Comparison of ENCODE assay signal across 31 cellular contexts in the genomic region with DNA sequence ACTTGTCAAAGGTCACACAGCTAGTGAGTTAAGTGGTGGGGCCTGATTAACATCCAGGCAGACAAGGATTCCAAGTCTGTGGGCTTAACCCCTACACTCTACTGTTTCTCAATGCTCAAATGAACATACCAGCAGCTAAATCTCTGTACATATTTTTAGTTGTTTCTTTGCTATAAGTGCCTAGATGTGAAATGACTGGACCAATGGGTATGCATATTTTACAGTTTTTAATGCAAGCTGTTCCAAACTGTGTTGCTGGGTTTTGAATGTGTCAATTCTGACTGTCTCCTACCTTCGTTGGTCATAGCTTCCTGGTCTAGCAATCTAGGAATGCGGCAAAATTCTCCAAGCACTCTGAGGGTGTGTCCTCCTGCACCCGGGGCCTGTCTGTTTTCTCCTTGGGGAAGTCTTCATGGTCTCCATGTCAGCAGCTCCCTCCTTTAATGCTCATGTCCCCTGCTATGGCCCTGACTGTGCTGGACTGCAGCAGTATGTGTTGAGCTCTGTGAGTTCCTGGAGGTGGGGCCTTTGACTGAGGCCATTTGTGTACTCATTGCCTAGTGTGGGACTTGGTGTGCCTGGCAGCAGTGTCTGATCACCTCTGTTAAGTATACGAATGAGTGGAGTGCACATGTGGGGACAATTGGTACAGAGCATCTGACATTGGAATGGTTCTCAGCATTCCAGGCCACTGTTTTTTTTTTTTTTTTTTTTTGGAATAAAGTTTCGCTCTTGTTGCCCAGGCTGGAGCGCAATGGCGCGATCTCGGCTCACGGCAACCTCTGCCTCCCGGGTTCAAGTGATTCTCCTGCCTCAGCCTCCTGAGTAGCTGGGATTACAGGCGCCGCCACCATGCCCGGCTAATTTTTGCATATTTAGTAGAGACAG.
"Had no signal": no experiment of that assay in that cellular context is flagged by ENCODE, and none has a peak within 500 bp of the region (broad histone marks: within the 10 kb centered on the region; RNA-seq: fewer than 3 reads in every experiment).

No MANE protein-coding gene starts in this region.

- H3K27me3 Mint-ChIP-seq: activated B cell treated with CpG ODN at 0.5 μM for 24 hours; activated CD4-positive, alpha-beta T cell treated with anti-CD3 and anti-CD28 coated beads for 36 hours; activated naive CD8-positive, alpha-beta T cell; T-cell had no signal

- H3K27ac ChIP-seq: adrenal gland, body of pancreas, heart left ventricle, left lung, lower lobe of right lung, pancreas, right atrium auricular region, spleen, testis, transverse colon, vagina had no signal

- H3K4me1 ChIP-seq: adrenal gland, body of pancreas, pancreas, right atrium auricular region, testis had no signal

- H3K36me3 ChIP-seq: adrenal gland, heart left ventricle, left lung, lower lobe of right lung, pancreas, right atrium auricular region, spleen, transverse colon, vagina had no signal

- H3K27ac Mint-ChIP-seq: activated B cell treated with CpG ODN at 0.5 μM for 24 hours; activated CD4-positive, alpha-beta T cell treated with anti-CD3 and anti-CD28 coated beads for 36 hours; activated CD8-positive, alpha-beta memory T cell treated with anti-CD3 and anti-CD28 coated beads, Interleukin-2, amount 10 ng/mL, durations not matched to agents 7 days and 5 days; activated CD8-positive, alpha-beta T cell treated with anti-CD3 and anti-CD28 coated beads, Interleukin-2, amount 10 ng/mL, durations not matched to agents 7 days and 5 days; activated naive CD8-positive, alpha-beta T cell; activated T-cell treated with anti-CD3 and anti-CD28 coated beads, Interleukin-2, amount 50 U/mL, for 72 hours; nephron progenitor cell; T-cell had no signal

- H3K9me3 ChIP-seq: adrenal gland, body of pancreas, heart left ventricle, left lung, lower lobe of right lung, pancreas, right atrium auricular region, spleen, testis, transverse colon, vagina had no signal

- H3K4me3 Mint-ChIP-seq: activated B cell treated with CpG ODN at 0.5 μM for 24 hours; activated CD4-positive, alpha-beta T cell treated with anti-CD3 and anti-CD28 coated beads for 36 hours; activated CD8-positive, alpha-beta memory T cell treated with anti-CD3 and anti-CD28 coated beads, Interleukin-2, amount 10 ng/mL, durations not matched to agents 7 days and 5 days; activated CD8-positive, alpha-beta T cell treated with anti-CD3 and anti-CD28 coated beads, Interleukin-2, amount 10 ng/mL, durations not matched to agents 7 days and 5 days; activated naive CD8-positive, alpha-beta T cell; activated T-cell treated with anti-CD3 and anti-CD28 coated beads, Interleukin-2, amount 50 U/mL, for 72 hours; immature natural killer cell; nephron progenitor cell; T-cell had no signal

- ATAC-seq: activated CD4-positive, alpha-beta T cell treated with anti-CD3 and anti-CD28 coated beads for 36 hours; activated CD8-positive, alpha-beta memory T cell treated with anti-CD3 and anti-CD28 coated beads, Interleukin-2, amount 10 ng/mL, durations not matched to agents 7 days and 5 days; activated CD8-positive, alpha-beta T cell treated with anti-CD3 and anti-CD28 coated beads, Interleukin-2, amount 10 ng/mL, durations not matched to agents 7 days and 5 days; activated T-cell treated with anti-CD3 and anti-CD28 coated beads, Interleukin-2, amount 50 U/mL, for 72 hours; body of pancreas; heart left ventricle; left lung; lower lobe of right lung; pancreas; T-cell had no signal

- H3K9me3 Mint-ChIP-seq: activated B cell treated with CpG ODN at 0.5 μM for 24 hours; activated T-cell treated with anti-CD3 and anti-CD28 coated beads, Interleukin-2, amount 50 U/mL, for 72 hours; immature natural killer cell; nephron progenitor cell; T-cell had no signal

- H3K36me3 Mint-ChIP-seq: activated CD8-positive, alpha-beta memory T cell treated with anti-CD3 and anti-CD28 coated beads, Interleukin-2, amount 10 ng/mL, durations not matched to agents 7 days and 5 days; activated naive CD8-positive, alpha-beta T cell; immature natural killer cell; T-cell had no signal

- H3K4me3 ChIP-seq: adrenal gland, body of pancreas, heart left ventricle, left lung, lower lobe of right lung, pancreas, right atrium auricular region, spleen, testis, transverse colon, vagina had no signal

- DNase-seq: activated B cell treated with CpG ODN at 0.5 μM for 24 hours; activated CD4-positive, alpha-beta T cell treated with anti-CD3 and anti-CD28 coated beads for 36 hours; activated CD8-positive, alpha-beta memory T cell treated with anti-CD3 and anti-CD28 coated beads, Interleukin-2, amount 10 ng/mL, durations not matched to agents 7 days and 5 days; activated CD8-positive, alpha-beta T cell treated with anti-CD3 and anti-CD28 coated beads, Interleukin-2, amount 10 ng/mL, durations not matched to agents 7 days and 5 days; activated naive CD4-positive, alpha-beta T cell treated with Interleukin-2 at 50 U/mL for 16 hours; activated T-cell treated with anti-CD3 and anti-CD28 coated beads for 4 hours; activated T-cell treated with anti-CD3 and anti-CD28 coated beads, Interleukin-2, amount 50 U/mL, for 72 hours; adrenal gland; aorta; body of pancreas; dermis blood vessel endothelial cell; effector CD4-positive, alpha-beta T cell; heart left ventricle; hypothalamus; immature natural killer cell; left lung; lower lobe of right lung; mesendoderm; nephron progenitor cell; nucleus accumbens; pancreas; spleen; stimulated activated CD4-positive, alpha-beta T cell treated with anti-CD3 and anti-CD28 coated beads, Interleukin-2, amount 100 ng/mL, for 48 hours; stimulated activated naive CD4-positive, alpha-beta T cell treated with Interleukin-2 at 50 U/mL for 16 hours; T-cell; testis; transverse colon had no signal

- H3K27me3 ChIP-seq: adrenal gland, body of pancreas, heart left ventricle, left lung, pancreas, right atrium auricular region, spleen, testis, transverse colon, vagina had no signal

- FAIRE-seq: colon, pancreas had no signal
